14 cellular contexts compared by ENCODE assay signal in genomic region chr16:72858611-72859493, GRCh38.
A peak's percentile ranks its signal among the peaks of the same experiment; 100 is the strongest.
DNase-seq lines count a peak whose midpoint lies in the region; ATAC-seq and TF ChIP-seq lines count a peak whose summit lies in the region.
"Had no signal": no experiment of that assay in that cellular context is flagged by ENCODE, and none has a peak within 500 bp of the region (broad histone marks: within the 10 kb centered on the region; RNA-seq: fewer than 3 reads in every experiment).

No MANE protein-coding gene starts in this region.

- H3K27me3 Mint-ChIP-seq in nephron (ENCODE audit: low read depth) (no peaks in the 10 kb centered on the region), immature natural killer cell (ENCODE audit: low read depth in 3 of 3) (peaks cover 0 to 4% (median 0%) of the 10 kb centered on the region in 3 donors)

- H3K4me3 Mint-ChIP-seq in nephron (peak overlapping the region in 2 of 3 experiments; percentile 1 to 26), immature natural killer cell (no peak overlapping the region)
- H3K4me3 Mint-ChIP-seq: GM23338 had no signal

- H3K4me1 Mint-ChIP-seq in nephron (peaks cover 44% of the 10 kb centered on the region), immature natural killer cell (peaks cover under 1 to 2% of the 10 kb centered on the region in 2 donors)

- peaks cover 0 to 24% (median 0%) of the 10 kb centered on the region in 4 donors for H3K4me1 ChIP-seq in transverse colon

- H3K9me3 ChIP-seq in transverse colon: no peaks in the 10 kb centered on the region

- DNase-seq in astrocyte of the hippocampus (ENCODE audit: low read depth, low spot score) (peak; percentile 64), Right ventricle myocardium inferior (ENCODE audit: missing footprints) (no peak), transverse colon (no peak), immature natural killer cell (no peak), MV-4-11 (lab: John Stamatoyannopoulos, UW) (no peak), GDM1 (lab: John Stamatoyannopoulos, UW) (no peak)
- DNase-seq: activated T-cell treated with anti-CD3 and anti-CD28 coated beads, Interleukin-2, amount 50 U/mL, for 48 hours; Calu3; mesendoderm; NCI-H510A treated with DMSO at 0.1 percent for 48 hours had no signal

- no peak for TF ChIP-seq POLR2A in transverse colon (IDR thresholded peaks at IDR 0.05)

- ATAC-seq in Right ventricle myocardium inferior: peak; percentile 30
- no peak for ATAC-seq in HG03565 (IDR thresholded peaks at IDR 0.05; ENCODE audit: unreplicated experiment)
- ATAC-seq: GM23338 had no signal

- H3K9me3 Mint-ChIP-seq in nephron (no peaks in the 10 kb centered on the region), immature natural killer cell (peaks cover 0 to 3% (median 0%) of the 10 kb centered on the region in 6 donors)
- H3K9me3 Mint-ChIP-seq: GM23338 had no signal

- intact Hi-C loops in Right ventricle myocardium inferior (cut with DNase I) (loop anchor here (10.0 kb wide), 1 partner anchor 76 kb away; no protein-coding TSS in a partner anchor), transverse colon (cut with DNase I; ENCODE audit: low total_unique reads) (no loop called here)

- no peak overlapping the region for H3K4me3 ChIP-seq in transverse colon
- H3K4me3 ChIP-seq: GM23338, skin epidermis had no signal

- H3K27ac Mint-ChIP-seq in nephron: peak overlapping the region; percentile 48 to 59 (median 49)
- H3K27ac Mint-ChIP-seq in immature natural killer cell: no peak overlapping the region
- H3K27ac Mint-ChIP-seq: GM23338 had no signal

- no peaks in the 10 kb centered on the region for H3K27me3 ChIP-seq in transverse colon

- H3K36me3 Mint-ChIP-seq in nephron (ENCODE audit: low read depth) (peaks cover 8% of the 10 kb centered on the region), immature natural killer cell (peaks cover 0 to 5% (median 0%) of the 10 kb centered on the region in 3 donors)

- H3K27ac ChIP-seq in transverse colon: peak overlapping the region; percentile 36 to 75 (median 60)

- TF ChIP-seq EP300 in transverse colon (IDR thresholded peaks at IDR 0.05; ENCODE audit: low read depth): no peak

- H3K36me3 ChIP-seq in transverse colon: no peaks in the 10 kb centered on the region

- in situ Hi-C loops in transverse colon (cut with MboI; ENCODE audit: low pct_ligation_motif_present in 1 of 4, low pct_unique_long_range_greater_than_20kb in 1 of 4, low sequenced_read_pairs in 3 of 4): no loop called here

- TF ChIP-seq CTCF in nephron (IDR thresholded peaks at IDR 0.05; ENCODE audit: unreplicated experiment in 3 of 3) (no peak), transverse colon (IDR thresholded peaks at IDR 0.05) (no peak)

- 40 to 70% methylated on average over 1 to 22 of the region's 22 CpGs for WGBS in transverse colon (ENCODE audit: low coverage in 1 of 2), 2 donors

Comparison
In these comparisons a context has a peak if more than half of its experiments do, and no peak if none do; other contexts are left out.
1. H3K27ac Mint-ChIP-seq: peak in nephron (3 of 3); none in immature natural killer cell (0 of 6).
2. H3K4me3 Mint-ChIP-seq: peak in nephron (2 of 3); none in immature natural killer cell (0 of 5).